In the genomic region with DNA sequence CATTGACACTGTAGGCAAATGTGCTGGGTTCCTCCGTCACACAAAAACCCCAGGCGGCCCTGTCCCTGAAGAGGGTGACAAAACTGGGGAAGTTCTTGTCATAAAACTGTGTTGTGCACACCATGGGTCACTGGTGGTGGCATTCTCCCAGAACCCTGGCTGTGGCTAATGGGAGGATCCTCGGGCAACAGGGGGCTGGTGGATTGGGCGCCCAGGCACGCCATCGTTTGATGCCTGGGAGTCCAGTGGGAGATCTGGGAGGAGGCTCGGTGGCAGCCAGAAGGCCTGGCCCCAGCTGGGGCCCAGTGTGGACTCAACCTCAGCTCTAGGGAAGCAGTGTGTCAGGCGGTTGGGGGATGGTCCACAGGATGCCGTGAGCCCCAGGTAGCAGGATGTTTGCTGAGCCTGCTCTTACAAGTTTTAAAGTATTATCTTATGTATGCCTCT, we compare ENCODE assay signal across 15 cellular contexts.
DNase-seq lines count a peak whose midpoint lies in the region; ATAC-seq, FAIRE-seq and TF ChIP-seq lines count a peak whose summit lies in the region.
"Had no signal": no experiment of that assay in that cellular context is flagged by ENCODE, and none has a peak within 500 bp of the region (broad histone marks: within the 10 kb centered on the region; RNA-seq: fewer than 3 reads in every experiment).

No MANE protein-coding gene starts in this region.

- peaks cover 1% of the 10 kb centered on the region for H3K9me3 Mint-ChIP-seq in activated naive CD4-positive, alpha-beta T cell treated with anti-CD3 and anti-CD28 coated beads for 36 hours
- peaks cover 2% of the 10 kb centered on the region for H3K9me3 Mint-ChIP-seq in activated naive CD4-positive, alpha-beta T cell treated with anti-CD3 and anti-CD28 coated beads, Interleukin-2, amount 10 ng/mL, durations not matched to agents 7 days and 5 days

- no peaks in the 10 kb centered on the region for H3K36me3 ChIP-seq in bronchial epithelial cell (ENCODE audit: control insufficient read depth, insufficient read depth, low read length)
- H3K36me3 ChIP-seq: upper lobe of right lung had no signal

- CTCF ChIA-PET in activated naive CD4-positive, alpha-beta T cell treated with anti-CD3 and anti-CD28 coated beads for 36 hours (lab: Charles Lee): no interaction called here
- CTCF ChIA-PET in activated naive CD4-positive, alpha-beta T cell treated with anti-CD3 and anti-CD28 coated beads, Interleukin-2, amount 10 ng/mL, durations not matched to agents 7 days and 5 days (lab: Charles Lee): no interaction called here

- DNase-seq in activated naive CD4-positive, alpha-beta T cell treated with anti-CD3 and anti-CD28 coated beads for 36 hours: peak; percentile 18
- DNase-seq in activated naive CD4-positive, alpha-beta T cell treated with anti-CD3 and anti-CD28 coated beads, Interleukin-2, amount 10 ng/mL, durations not matched to agents 7 days and 5 days: no peak
- DNase-seq in bronchial epithelial cell (ENCODE audit: low read depth): peak; percentile 42
- DNase-seq in dermis blood vessel endothelial cell: no peak
- no peak for DNase-seq in occipital lobe (lab: John Stamatoyannopoulos, UW)
- DNase-seq: COR-L47, NCI-H1436, NCI-H2227 treated with DMSO at 0.1 percent for 48 hours, upper lobe of right lung had no signal

- no peak overlapping the region for H3K4me3 ChIP-seq in bronchial epithelial cell (ENCODE audit: low read depth, low read length)
- H3K4me3 ChIP-seq: upper lobe of right lung had no signal

- no peak overlapping the region for H3K27ac Mint-ChIP-seq in activated naive CD4-positive, alpha-beta T cell treated with anti-CD3 and anti-CD28 coated beads for 36 hours
- H3K27ac Mint-ChIP-seq in activated naive CD4-positive, alpha-beta T cell treated with anti-CD3 and anti-CD28 coated beads, Interleukin-2, amount 10 ng/mL, durations not matched to agents 7 days and 5 days: no peak overlapping the region
- H3K27ac Mint-ChIP-seq: activated naive CD4-positive, alpha-beta T cell treated with anti-CD3 and anti-CD28 coated beads, Interleukin-2, amount 50 U/mL, for 72 hours; stimulated activated naive CD8-positive, alpha-beta T cell treated with anti-CD3 and anti-CD28 coated beads, Interleukin-15, Interleukin-2, amounts not matched to agents 100 ng/mL and 50 ng/mL, for 24 hours had no signal

- H3K4me1 Mint-ChIP-seq in activated naive CD4-positive, alpha-beta T cell treated with anti-CD3 and anti-CD28 coated beads for 36 hours (ENCODE audit: low read depth): peaks cover 13% of the 10 kb centered on the region
- H3K4me1 Mint-ChIP-seq in activated naive CD4-positive, alpha-beta T cell treated with anti-CD3 and anti-CD28 coated beads, Interleukin-2, amount 10 ng/mL, durations not matched to agents 7 days and 5 days: peaks cover 52% of the 10 kb centered on the region

- ATAC-seq in HG03280 (IDR thresholded peaks at IDR 0.05; ENCODE audit: unreplicated experiment): peak; percentile 23
- no peak for ATAC-seq in HG02885 (IDR thresholded peaks at IDR 0.05; ENCODE audit: poor library complexity, unreplicated experiment)
- no peak for ATAC-seq in GM19452 (IDR thresholded peaks at IDR 0.05; ENCODE audit: unreplicated experiment)
- ATAC-seq: upper lobe of right lung had no signal

- TF ChIP-seq CTCF in bronchial epithelial cell (IDR thresholded peaks at IDR 0.05; ENCODE audit: insufficient read depth, low read length, severe bottlenecking): no peak

- FAIRE-seq in bronchial epithelial cell (lab: Jason Lieb, UNC): no peak
- FAIRE-seq: islet of Langerhans had no signal

- peaks cover 44% of the 10 kb centered on the region for H3K27me3 Mint-ChIP-seq in activated naive CD4-positive, alpha-beta T cell treated with anti-CD3 and anti-CD28 coated beads for 36 hours (ENCODE audit: low read depth)
- peaks cover 43% of the 10 kb centered on the region for H3K27me3 Mint-ChIP-seq in activated naive CD4-positive, alpha-beta T cell treated with anti-CD3 and anti-CD28 coated beads, Interleukin-2, amount 10 ng/mL, durations not matched to agents 7 days and 5 days

- H3K27me3 ChIP-seq in bronchial epithelial cell (ENCODE audit: control insufficient read depth, insufficient read depth, low read length): no peaks in the 10 kb centered on the region
- H3K27me3 ChIP-seq: upper lobe of right lung had no signal

- H3K36me3 Mint-ChIP-seq in activated naive CD4-positive, alpha-beta T cell treated with anti-CD3 and anti-CD28 coated beads for 36 hours (ENCODE audit: low read depth): peaks cover 2% of the 10 kb centered on the region
- peaks cover 2% of the 10 kb centered on the region for H3K36me3 Mint-ChIP-seq in activated naive CD4-positive, alpha-beta T cell treated with anti-CD3 and anti-CD28 coated beads, Interleukin-2, amount 10 ng/mL, durations not matched to agents 7 days and 5 days

- intact Hi-C loops in activated naive CD4-positive, alpha-beta T cell treated with anti-CD3 and anti-CD28 coated beads for 36 hours (cut with micrococcal nuclease): no loop called here

- no peak overlapping the region for H3K4me3 Mint-ChIP-seq in activated naive CD4-positive, alpha-beta T cell treated with anti-CD3 and anti-CD28 coated beads for 36 hours
- H3K4me3 Mint-ChIP-seq in activated naive CD4-positive, alpha-beta T cell treated with anti-CD3 and anti-CD28 coated beads, Interleukin-2, amount 10 ng/mL, durations not matched to agents 7 days and 5 days: no peak overlapping the region
- H3K4me3 Mint-ChIP-seq: stimulated activated naive CD8-positive, alpha-beta T cell treated with anti-CD3 and anti-CD28 coated beads, Interleukin-15, Interleukin-2, amounts not matched to agents 100 ng/mL and 50 ng/mL, for 24 hours had no signal

Comparison
In these comparisons a context has a peak if more than half of its experiments do, and no peak if none do; other contexts are left out.
1. DNase-seq: peak in activated naive CD4-positive, alpha-beta T cell treated with anti-CD3 and anti-CD28 coated beads for 36 hours (single experiment) and bronchial epithelial cell (single experiment); none in activated naive CD4-positive, alpha-beta T cell treated with anti-CD3 and anti-CD28 coated beads, Interleukin-2, amount 10 ng/mL, durations not matched to agents 7 days and 5 days (single experiment), dermis blood vessel endothelial cell (single experiment) and occipital lobe (single experiment).